ENCODE assay signal across 33 cellular contexts in the genomic region with DNA sequence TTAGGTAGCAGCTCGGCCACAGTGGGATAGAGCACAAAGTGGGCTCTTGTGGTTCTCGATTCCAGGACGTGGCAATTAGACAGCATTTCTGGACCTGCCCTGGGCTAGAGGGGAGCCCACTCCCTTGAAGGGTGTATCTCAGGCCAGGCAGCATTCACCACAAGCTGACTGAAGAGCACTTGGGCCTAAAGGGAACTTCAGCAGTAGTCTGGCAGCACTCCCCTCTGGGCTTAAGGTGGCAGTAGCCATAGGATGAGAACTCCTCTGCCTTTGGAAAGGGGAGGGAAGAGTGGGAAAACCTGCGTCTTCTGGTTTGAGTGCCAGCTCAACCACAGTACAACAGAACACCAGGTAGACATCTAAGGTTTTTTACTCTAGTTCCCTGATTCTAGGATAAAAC.
"Had no signal": no experiment of that assay in that cellular context is flagged by ENCODE, and none has a peak within 500 bp of the region (broad histone marks: within the 10 kb centered on the region; RNA-seq: fewer than 3 reads in every experiment).

No MANE protein-coding gene starts in this region.

- DNase-seq: activated CD4-positive, alpha-beta T cell treated with anti-CD3 and anti-CD28 coated beads for 36 hours; activated CD4-positive, alpha-beta T cell treated with anti-CD3 and anti-CD28 coated beads, Interleukin-2, amount 50 U/mL, for 1 hour; activated CD4-positive, alpha-beta T cell treated with anti-CD3 and anti-CD28 coated beads, Interleukin-2, amount 50 U/mL, for 48 hours; activated CD4-positive, CD25-positive, alpha-beta regulatory T cell; activated CD4-positive, CD25-positive, alpha-beta regulatory T cell treated with anti-CD3 and anti-CD28 coated beads, Interleukin-2, amount 50 U/mL, for 72 hours; activated CD8-positive, alpha-beta memory T cell treated with anti-CD3 and anti-CD28 coated beads for 24 hours; activated CD8-positive, alpha-beta T cell treated with anti-CD3 and anti-CD28 coated beads for 36 hours; activated effector memory CD4-positive, alpha-beta T cell treated with anti-CD3 and anti-CD28 coated beads, Interleukin-2, amount 50 U/mL, for 16 hours; activated naive CD4-positive, alpha-beta T cell treated with anti-CD3 and anti-CD28 coated beads for 36 hours; activated naive CD8-positive, alpha-beta T cell treated with anti-CD3 and anti-CD28 coated beads for 36 hours; activated naive CD8-positive, alpha-beta T cell treated with anti-CD3 and anti-CD28 coated beads, Interleukin-2, amount 50 U/mL, for 24 hours; activated T-cell treated with anti-CD3 and anti-CD28 coated beads, Interleukin-2, amount 50 U/mL, for 48 hours; adrenal gland; amygdala; aorta; body of pancreas; caudate nucleus; cortex of kidney; dermis blood vessel endothelial cell; effector CD4-positive, alpha-beta T cell; effector memory CD8-positive, alpha-beta T cell; erythroblast; foreskin keratinocyte; gastrocnemius medialis; glutamatergic neuron; T-helper 1 cell; T-helper 17 cell; T1000 had no signal

- H3K27ac Mint-ChIP-seq: activated CD4-positive, alpha-beta T cell treated with anti-CD3 and anti-CD28 coated beads for 36 hours; activated CD8-positive, alpha-beta T cell treated with anti-CD3 and anti-CD28 coated beads for 36 hours; activated naive CD4-positive, alpha-beta T cell treated with anti-CD3 and anti-CD28 coated beads for 36 hours; activated naive CD4-positive, alpha-beta T cell treated with anti-CD3 and anti-CD28 coated beads, Interleukin-2, amount 50 U/mL, for 24 hours; activated naive CD8-positive, alpha-beta T cell treated with anti-CD3 and anti-CD28 coated beads for 36 hours; activated naive CD8-positive, alpha-beta T cell treated with anti-CD3 and anti-CD28 coated beads, Interleukin-2, amount 50 U/mL, for 24 hours; activated T-helper 1 cell treated with anti-CD3 and anti-CD28 coated beads, Interleukin-12 subunit alpha, Interleukin-12 subunit beta, Interleukin-2, Interleukin-4 antibody, amounts not matched to agents 30 ng/mL and 10 ng/mL and 1 ng/mL, durations not matched to agents 14 hours and 24 hours and 36 hours; activated T-helper 2 cell treated with anti-CD3 and anti-CD28 coated beads, Interferon-gamma antibody, Interleukin-2, Interleukin-4, amounts not matched to agents 10 μg/mL and 5 μg/mL and 100 μg/mL, durations not matched to agents 14 hours and 24 hours and 36 hours; effector memory CD8-positive, alpha-beta T cell; T-helper 17 cell; T-helper 2 cell treated with Interferon-gamma antibody and Interleukin-4, amounts not matched to agents 5 μg/mL and 100 μg/mL, for 36 hours had no signal

- H3K36me3 ChIP-seq: adrenal gland, esophagus muscularis mucosa, gastrocnemius medialis had no signal

- H3K27me3 Mint-ChIP-seq: activated CD8-positive, alpha-beta T cell treated with anti-CD3 and anti-CD28 coated beads for 36 hours had no signal

- H3K4me1 ChIP-seq: adrenal gland, esophagus muscularis mucosa, foreskin keratinocyte, gastrocnemius medialis had no signal

- H3K27ac ChIP-seq: adrenal gland, body of pancreas, esophagus muscularis mucosa, foreskin keratinocyte, gastrocnemius medialis had no signal

- H3K9me3 ChIP-seq: adrenal gland, body of pancreas, esophagus muscularis mucosa, gastrocnemius medialis had no signal

- H3K27me3 ChIP-seq: adrenal gland, body of pancreas, esophagus muscularis mucosa, gastrocnemius medialis had no signal

- H3K4me3 Mint-ChIP-seq: activated CD4-positive, alpha-beta T cell treated with anti-CD3 and anti-CD28 coated beads for 36 hours; activated CD8-positive, alpha-beta T cell treated with anti-CD3 and anti-CD28 coated beads for 36 hours; activated naive CD4-positive, alpha-beta T cell treated with anti-CD3 and anti-CD28 coated beads for 36 hours; activated naive CD4-positive, alpha-beta T cell treated with anti-CD3 and anti-CD28 coated beads, Interleukin-2, amount 50 U/mL, for 24 hours; activated naive CD8-positive, alpha-beta T cell treated with anti-CD3 and anti-CD28 coated beads for 36 hours; activated naive CD8-positive, alpha-beta T cell treated with anti-CD3 and anti-CD28 coated beads, Interleukin-2, amount 50 U/mL, for 24 hours; activated T-helper 1 cell treated with anti-CD3 and anti-CD28 coated beads, Interleukin-12 subunit alpha, Interleukin-12 subunit beta, Interleukin-2, Interleukin-4 antibody, amounts not matched to agents 30 ng/mL and 10 ng/mL and 1 ng/mL, durations not matched to agents 14 hours and 24 hours and 36 hours; effector memory CD8-positive, alpha-beta T cell; T-helper 17 cell; T-helper 2 cell treated with Interferon-gamma antibody and Interleukin-4, amounts not matched to agents 5 μg/mL and 100 μg/mL, for 36 hours had no signal

- H3K36me3 Mint-ChIP-seq: activated naive CD4-positive, alpha-beta T cell treated with anti-CD3 and anti-CD28 coated beads, Interleukin-2, amount 50 U/mL, for 24 hours; activated naive CD8-positive, alpha-beta T cell treated with anti-CD3 and anti-CD28 coated beads for 36 hours had no signal

- ATAC-seq: activated CD4-positive, alpha-beta T cell treated with anti-CD3 and anti-CD28 coated beads for 36 hours; activated CD8-positive, alpha-beta T cell treated with anti-CD3 and anti-CD28 coated beads for 36 hours; activated naive CD8-positive, alpha-beta T cell treated with anti-CD3 and anti-CD28 coated beads, Interleukin-2, amount 50 U/mL, for 24 hours; body of pancreas; effector memory CD8-positive, alpha-beta T cell; foreskin keratinocyte; gastrocnemius medialis; T-helper 17 cell had no signal

- H3K4me1 Mint-ChIP-seq: activated naive CD4-positive, alpha-beta T cell treated with anti-CD3 and anti-CD28 coated beads, Interleukin-2, amount 50 U/mL, for 24 hours; activated naive CD8-positive, alpha-beta T cell treated with anti-CD3 and anti-CD28 coated beads for 36 hours; T-helper 17 cell had no signal

- H3K9me3 Mint-ChIP-seq: activated CD8-positive, alpha-beta T cell treated with anti-CD3 and anti-CD28 coated beads for 36 hours; activated naive CD4-positive, alpha-beta T cell treated with anti-CD3 and anti-CD28 coated beads for 36 hours; activated naive CD4-positive, alpha-beta T cell treated with anti-CD3 and anti-CD28 coated beads, Interleukin-2, amount 50 U/mL, for 24 hours; activated naive CD8-positive, alpha-beta T cell treated with anti-CD3 and anti-CD28 coated beads, Interleukin-2, amount 50 U/mL, for 24 hours; activated T-helper 1 cell treated with anti-CD3 and anti-CD28 coated beads, Interleukin-12 subunit alpha, Interleukin-12 subunit beta, Interleukin-2, Interleukin-4 antibody, amounts not matched to agents 30 ng/mL and 10 ng/mL and 1 ng/mL, durations not matched to agents 14 hours and 24 hours and 36 hours; activated T-helper 2 cell treated with anti-CD3 and anti-CD28 coated beads, Interferon-gamma antibody, Interleukin-2, Interleukin-4, amounts not matched to agents 10 μg/mL and 5 μg/mL and 100 μg/mL, durations not matched to agents 14 hours and 24 hours and 36 hours; effector memory CD8-positive, alpha-beta T cell; T-helper 2 cell treated with Interferon-gamma antibody and Interleukin-4, amounts not matched to agents 5 μg/mL and 100 μg/mL, for 36 hours had no signal

- H3K4me3 ChIP-seq: adrenal gland, body of pancreas, esophagus muscularis mucosa, gastrocnemius medialis had no signal
